In genomic region chr1:66676616-66677298, GRCh38 we compare ENCODE assay signal across 12 cellular contexts.
DNase-seq lines count a peak whose midpoint lies in the region; ATAC-seq and TF ChIP-seq lines count a peak whose summit lies in the region.
"Had no signal": no experiment of that assay in that cellular context is flagged by ENCODE, and none has a peak within 500 bp of the region (broad histone marks: within the 10 kb centered on the region; RNA-seq: fewer than 3 reads in every experiment).

No MANE protein-coding gene starts in this region.

- H3K9me3 Mint-ChIP-seq in stimulated activated naive CD8-positive, alpha-beta T cell treated with anti-CD3 and anti-CD28 coated beads, Interleukin-15, amount 100 ng/mL, for 72 hours: no peaks in the 10 kb centered on the region

- H3K4me1 Mint-ChIP-seq in stimulated activated naive CD8-positive, alpha-beta T cell treated with anti-CD3 and anti-CD28 coated beads, Interleukin-15, amount 100 ng/mL, for 72 hours: no peaks in the 10 kb centered on the region

- no peaks in the 10 kb centered on the region for H3K27me3 ChIP-seq in RWPE2 (ENCODE audit: insufficient read depth, poor library complexity, severe bottlenecking)
- H3K27me3 ChIP-seq: dorsolateral prefrontal cortex had no signal

- no peaks in the 10 kb centered on the region for H3K27me3 Mint-ChIP-seq in stimulated activated naive CD8-positive, alpha-beta T cell treated with anti-CD3 and anti-CD28 coated beads, Interleukin-15, amount 100 ng/mL, for 72 hours

- no peaks in the 10 kb centered on the region for H3K9me3 ChIP-seq in RWPE2 (ENCODE audit: severe bottlenecking)

- CTCF ChIA-PET in AG04449 (lab: Yijun Ruan, JAX): no interaction called here

- H3K36me3 ChIP-seq in RWPE2 (ENCODE audit: low read depth): no peaks in the 10 kb centered on the region

- H3K27ac ChIP-seq in RWPE2 (ENCODE audit: poor library complexity, severe bottlenecking): peak overlapping the region; percentile 74

- no peak overlapping the region for H3K27ac Mint-ChIP-seq in stimulated activated naive CD8-positive, alpha-beta T cell treated with anti-CD3 and anti-CD28 coated beads, Interleukin-15, amount 100 ng/mL, for 72 hours

- H3K4me3 ChIP-seq in AG04449 (ENCODE audit: low read depth, low read length) (no peak overlapping the region), RWPE2 (ENCODE audit: severe bottlenecking) (no peak overlapping the region), fibroblast of pulmonary artery (replicated peaks; ENCODE audit: low read depth, low read length) (no peak overlapping the region)
- H3K4me3 ChIP-seq: dorsolateral prefrontal cortex had no signal

- no peaks in the 10 kb centered on the region for H3K4me1 ChIP-seq in RWPE2 (ENCODE audit: insufficient read depth, poor library complexity, severe bottlenecking)

- ATAC-seq in RWPE2 (ENCODE audit: low read depth) (peak; percentile 86), omental fat pad (ENCODE audit: low FRiP score) (peak; percentile 82), HG03432 (IDR thresholded peaks at IDR 0.05; ENCODE audit: unreplicated experiment) (no peak), HG02763 (IDR thresholded peaks at IDR 0.05; ENCODE audit: unreplicated experiment) (no peak)
- no peak for ATAC-seq in stimulated activated naive CD8-positive, alpha-beta T cell treated with anti-CD3 and anti-CD28 coated beads, Interleukin-15, amount 100 ng/mL, for 72 hours

- TF ChIP-seq CTCF in AG04449 (IDR thresholded peaks at IDR 0.05; ENCODE audit: insufficient read depth, low read length, missing control alignments) (no peak), RWPE2 (IDR thresholded peaks at IDR 0.05; ENCODE audit: poor library complexity, severe bottlenecking) (no peak), fibroblast of pulmonary artery (IDR thresholded peaks at IDR 0.05; ENCODE audit: low read length, missing control alignments) (no peak), omental fat pad (IDR thresholded peaks at IDR 0.05) (no peak)

- DNase-seq in AG04449 (ENCODE audit: low read depth, low spot score) (peak; percentile 92), RWPE2 (ENCODE audit: low spot score) (no peak), fibroblast of pulmonary artery (ENCODE audit: low read depth) (peak; percentile 83), omental fat pad (ENCODE audit: low spot score) (no peak), pons (ENCODE audit: low spot score) (no peak)
- DNase-seq in stimulated activated naive CD8-positive, alpha-beta T cell treated with anti-CD3 and anti-CD28 coated beads, Interleukin-15, amount 100 ng/mL, for 72 hours: no peak
- DNase-seq: activated T-cell treated with anti-CD3 and anti-CD28 coated beads, Interleukin-2, amount 50 U/mL, for 48 hours; dorsolateral prefrontal cortex; islet precursor cell; NCI-H2029 had no signal

- H3K4me3 Mint-ChIP-seq in stimulated activated naive CD8-positive, alpha-beta T cell treated with anti-CD3 and anti-CD28 coated beads, Interleukin-15, amount 100 ng/mL, for 72 hours: no peak overlapping the region

- POLR2A ChIA-PET in AG04449 (lab: Yijun Ruan, JAX): interaction anchor here (0.6 to 0.7 kb wide), 2 partner anchors 9 to 112 kb away, joined by 3 read pairs; no protein-coding TSS in a partner anchor

Comparison
In these comparisons a context has a peak if more than half of its experiments do, and no peak if none do; other contexts are left out.
1. DNase-seq: peak in AG04449 (single experiment) and fibroblast of pulmonary artery (single experiment); none in RWPE2 (single experiment), omental fat pad (single experiment), pons (single experiment) and stimulated activated naive CD8-positive, alpha-beta T cell treated with anti-CD3 and anti-CD28 coated beads, Interleukin-15, amount 100 ng/mL, for 72 hours (0 of 2).
2. ATAC-seq: peak in RWPE2 (single experiment) and omental fat pad (single experiment); none in HG03432 (single experiment), stimulated activated naive CD8-positive, alpha-beta T cell treated with anti-CD3 and anti-CD28 coated beads, Interleukin-15, amount 100 ng/mL, for 72 hours (single experiment) and HG02763 (single experiment).